In genomic region chr2:225019100-225019499, GRCh38 we compare ENCODE assay signal across 18 cellular contexts. TPM values are rescaled to one million over a fixed set of nuclear protein-coding genes. Genes with fewer than 3 reads are reported as not detected.
A peak's percentile ranks its signal among the peaks of the same experiment; 100 is the strongest.
DNase-seq lines count a peak whose midpoint lies in the region; ATAC-seq lines count a peak whose summit lies in the region.
"Had no signal": no experiment of that assay in that cellular context is flagged by ENCODE, and none has a peak within 500 bp of the region (broad histone marks: within the 10 kb centered on the region; RNA-seq: fewer than 3 reads in every experiment).

No MANE protein-coding gene starts in this region.

- no peaks in the 10 kb centered on the region for H3K9me3 Mint-ChIP-seq in activated T-cell treated with anti-CD3 and anti-CD28 coated beads, Interleukin-2, amount 50 U/mL, for 24 hours
- no peaks in the 10 kb centered on the region for H3K9me3 Mint-ChIP-seq in activated CD4-positive, alpha-beta memory T cell treated with anti-CD3 and anti-CD28 coated beads for 36 hours
- H3K9me3 Mint-ChIP-seq in central memory CD8-positive, alpha-beta T cell, result no peaks in the 10 kb centered on the region
- H3K9me3 Mint-ChIP-seq in stimulated activated naive CD8-positive, alpha-beta T cell treated with anti-CD3 and anti-CD28 coated beads, Interleukin-15, Interleukin-2, amounts not matched to agents 100 ng/mL and 50 ng/mL, for 24 hours, result no peaks in the 10 kb centered on the region
- H3K9me3 Mint-ChIP-seq: CD4-positive, CD25-positive, alpha-beta regulatory T cell; IgD-negative memory B cell had no signal

- peak; percentile 19 for ATAC-seq in central memory CD8-positive, alpha-beta T cell (replicated peaks; ENCODE audit: extremely low read depth, poor library complexity, severe bottlenecking)
- no peak for ATAC-seq in Right ventricle myocardium superior (ENCODE audit: poor library complexity)
- ATAC-seq: A549, HCT116 had no signal

- peaks cover 78% of the 10 kb centered on the region for H3K4me1 Mint-ChIP-seq in activated T-cell treated with anti-CD3 and anti-CD28 coated beads, Interleukin-2, amount 50 U/mL, for 24 hours (ENCODE audit: low read depth)
- H3K4me1 Mint-ChIP-seq in activated CD4-positive, alpha-beta memory T cell treated with anti-CD3 and anti-CD28 coated beads for 36 hours (ENCODE audit: low read depth), result peaks cover 76% of the 10 kb centered on the region
- peaks cover 50% of the 10 kb centered on the region for H3K4me1 Mint-ChIP-seq in central memory CD8-positive, alpha-beta T cell
- peaks cover 85% of the 10 kb centered on the region for H3K4me1 Mint-ChIP-seq in stimulated activated naive CD8-positive, alpha-beta T cell treated with anti-CD3 and anti-CD28 coated beads, Interleukin-15, Interleukin-2, amounts not matched to agents 100 ng/mL and 50 ng/mL, for 24 hours (ENCODE audit: low read depth)

- no peak for DNase-seq in activated T-cell treated with anti-CD3 and anti-CD28 coated beads, Interleukin-2, amount 50 U/mL, for 24 hours
- DNase-seq in activated T-cell treated with anti-CD3 and anti-CD28 coated beads for 4 hours, result no peak
- no peak for DNase-seq in activated CD4-positive, alpha-beta memory T cell treated with anti-CD3 and anti-CD28 coated beads for 36 hours
- no peak for DNase-seq in central memory CD8-positive, alpha-beta T cell (ENCODE audit: low spot score in 2 of 2)
- DNase-seq in Right ventricle myocardium superior, result no peak
- no peak for DNase-seq in AML-193 (lab: John Stamatoyannopoulos, UW)
- DNase-seq in NCI-H774 (lab: John Stamatoyannopoulos, UW), result no peak
- DNase-seq: CD4-positive, CD25-positive, alpha-beta regulatory T cell; DMS79; GM23248; NCI-H226; NCI-H526 treated with DMSO at 0.1 percent for 48 hours; NK-92 treated with Interleukin-12 subunit alpha and Interleukin-12 subunit beta, amount 100 ng/mL, for 24 hours; OCI-M1 had no signal

- H3K27me3 Mint-ChIP-seq in activated T-cell treated with anti-CD3 and anti-CD28 coated beads, Interleukin-2, amount 50 U/mL, for 24 hours, result no peaks in the 10 kb centered on the region
- H3K27me3 Mint-ChIP-seq in activated CD4-positive, alpha-beta memory T cell treated with anti-CD3 and anti-CD28 coated beads for 36 hours, result no peaks in the 10 kb centered on the region
- no peaks in the 10 kb centered on the region for H3K27me3 Mint-ChIP-seq in central memory CD8-positive, alpha-beta T cell
- H3K27me3 Mint-ChIP-seq in stimulated activated naive CD8-positive, alpha-beta T cell treated with anti-CD3 and anti-CD28 coated beads, Interleukin-15, Interleukin-2, amounts not matched to agents 100 ng/mL and 50 ng/mL, for 24 hours, result no peaks in the 10 kb centered on the region
- H3K27me3 Mint-ChIP-seq: CD4-positive, CD25-positive, alpha-beta regulatory T cell; IgD-negative memory B cell had no signal

- no peak overlapping the region for H3K4me3 Mint-ChIP-seq in activated T-cell treated with anti-CD3 and anti-CD28 coated beads, Interleukin-2, amount 50 U/mL, for 24 hours
- no peak overlapping the region for H3K4me3 Mint-ChIP-seq in activated CD4-positive, alpha-beta memory T cell treated with anti-CD3 and anti-CD28 coated beads for 36 hours
- H3K4me3 Mint-ChIP-seq in central memory CD8-positive, alpha-beta T cell, result no peak overlapping the region
- H3K4me3 Mint-ChIP-seq in stimulated activated naive CD8-positive, alpha-beta T cell treated with anti-CD3 and anti-CD28 coated beads, Interleukin-15, Interleukin-2, amounts not matched to agents 100 ng/mL and 50 ng/mL, for 24 hours, result no peak overlapping the region
- H3K4me3 Mint-ChIP-seq: CD4-positive, CD25-positive, alpha-beta regulatory T cell; IgD-negative memory B cell had no signal

- POLR2A ChIA-PET in activated CD4-positive, alpha-beta memory T cell treated with anti-CD3 and anti-CD28 coated beads for 36 hours (lab: Charles Lee), result no interaction called here

- peaks cover 31% of the 10 kb centered on the region for H3K36me3 Mint-ChIP-seq in activated T-cell treated with anti-CD3 and anti-CD28 coated beads, Interleukin-2, amount 50 U/mL, for 24 hours (ENCODE audit: low read depth)
- peaks cover 4% of the 10 kb centered on the region for H3K36me3 Mint-ChIP-seq in activated CD4-positive, alpha-beta memory T cell treated with anti-CD3 and anti-CD28 coated beads for 36 hours
- H3K36me3 Mint-ChIP-seq in central memory CD8-positive, alpha-beta T cell (ENCODE audit: insufficient read depth), result peaks cover 2% of the 10 kb centered on the region
- H3K36me3 Mint-ChIP-seq in stimulated activated naive CD8-positive, alpha-beta T cell treated with anti-CD3 and anti-CD28 coated beads, Interleukin-15, Interleukin-2, amounts not matched to agents 100 ng/mL and 50 ng/mL, for 24 hours (ENCODE audit: low read depth), result peaks cover 23% of the 10 kb centered on the region
- H3K36me3 Mint-ChIP-seq: IgD-negative memory B cell had no signal

- CTCF ChIA-PET in activated CD4-positive, alpha-beta memory T cell treated with anti-CD3 and anti-CD28 coated beads for 36 hours (lab: Charles Lee), result interaction anchor here (1.0 kb wide), 1 partner anchor 10 kb away, joined by 3 read pairs; no protein-coding TSS in a partner anchor

- intact Hi-C loops in activated CD4-positive, alpha-beta memory T cell treated with anti-CD3 and anti-CD28 coated beads for 36 hours (cut with micrococcal nuclease), result no loop called here
- intact Hi-C loops in Right ventricle myocardium superior (cut with DNase I), result no loop called here

- H3K27ac Mint-ChIP-seq in activated T-cell treated with anti-CD3 and anti-CD28 coated beads, Interleukin-2, amount 50 U/mL, for 24 hours, result peak overlapping the region; percentile 49
- peak overlapping the region; percentile 63 for H3K27ac Mint-ChIP-seq in activated CD4-positive, alpha-beta memory T cell treated with anti-CD3 and anti-CD28 coated beads for 36 hours
- peak overlapping the region; percentile 1 for H3K27ac Mint-ChIP-seq in central memory CD8-positive, alpha-beta T cell (ENCODE audit: low read depth)
- H3K27ac Mint-ChIP-seq in stimulated activated naive CD8-positive, alpha-beta T cell treated with anti-CD3 and anti-CD28 coated beads, Interleukin-15, Interleukin-2, amounts not matched to agents 100 ng/mL and 50 ng/mL, for 24 hours, result peak overlapping the region; percentile 73
- H3K27ac Mint-ChIP-seq: IgD-negative memory B cell had no signal

RNA-seq across cellular contexts. Expression of gene DOCK10, which starts 23.2 kb away (rescaled TPM):
- 100 to 1,000 TPM; 134 to 139 TPM for total RNA-seq in activated CD4-positive, alpha-beta memory T cell treated with anti-CD3 and anti-CD28 coated beads for 36 hours
- total RNA-seq in Right ventricle myocardium superior, result 2.2 TPM

Comparison
In these comparisons a context has a peak if more than half of its experiments do, and no peak if none do; other contexts are left out.
1. H3K27ac Mint-ChIP-seq: peak in every context shown above with its lines; median percentile 73 in stimulated activated naive CD8-positive, alpha-beta T cell treated with anti-CD3 and anti-CD28 coated beads, Interleukin-15, Interleukin-2, amounts not matched to agents 100 ng/mL and 50 ng/mL, for 24 hours; 63 in activated CD4-positive, alpha-beta memory T cell treated with anti-CD3 and anti-CD28 coated beads for 36 hours; 49 in activated T-cell treated with anti-CD3 and anti-CD28 coated beads, Interleukin-2, amount 50 U/mL, for 24 hours; 1 in central memory CD8-positive, alpha-beta T cell.
2. RNA of gene DOCK10, which starts 23.2 kb away (total RNA-seq): 134 to 139 TPM in activated CD4-positive, alpha-beta memory T cell treated with anti-CD3 and anti-CD28 coated beads for 36 hours; 2.2 TPM in Right ventricle myocardium superior (single experiment); every median in the first group is over 10 times any median in the second.